In genomic region chr17:16202554-16203500, GRCh38 we compare ENCODE assay signal across 8 cellular contexts. TPM values are rescaled to one million over a fixed set of nuclear protein-coding genes. Genes with fewer than 3 reads are reported as not detected.
A peak's percentile ranks its signal among the peaks of the same experiment; 100 is the strongest.
DNase-seq lines count a peak whose midpoint lies in the region; ATAC-seq and TF ChIP-seq lines count a peak whose summit lies in the region.
"Not testable (repeated sequence)": the region's sequence is repeated elsewhere in the genome, so short reads cannot be mapped to it uniquely, and the experiment has no call there.

No MANE protein-coding gene starts in this region.

- H3K27me3 ChIP-seq in H9 (ENCODE audit: insufficient read depth, low read length); hepatocyte: not testable (repeated sequence)

- H4K8ac ChIP-seq in H9 (replicated peaks; ENCODE audit: insufficient read length, low read depth, low read length), result not testable (repeated sequence)

- not testable (repeated sequence) for H3K27ac ChIP-seq in H9 (ENCODE audit: insufficient read length, low read depth, low read length)
- H3K27ac ChIP-seq in VCaP, result peak overlapping the region; percentile 36
- H3K27ac ChIP-seq in hepatocyte, result peak overlapping the region; percentile 78

- not testable (repeated sequence) for H3K56ac ChIP-seq in H9 (ENCODE audit: insufficient read length, low read depth, low read length)

- not testable (repeated sequence) for H3K36me3 ChIP-seq in hepatocyte (replicated peaks; ENCODE audit: insufficient read depth, low read depth)

- H3K79me1 ChIP-seq in H9 (ENCODE audit: insufficient read depth, low read depth, low read length, poor library complexity, severe bottlenecking), result not testable (repeated sequence)

- not testable (repeated sequence) for H2BK120ac ChIP-seq in H9 (ENCODE audit: low read depth, low read length, poor library complexity, severe bottlenecking)

- not testable (repeated sequence) for H3K9me3 ChIP-seq in H9 (ENCODE audit: control insufficient read depth, low read depth, low read length); hepatocyte (ENCODE audit: low read depth)

- DNase-seq in ACHN (peak; percentile 19), amniotic epithelial cell (ENCODE audit: low read depth) (peak; percentile 55)
- DNase-seq in H9; endothelial cell (ENCODE audit: low spot score); hepatocyte (ENCODE audit: low spot score); naive B cell: not testable (repeated sequence)

- in situ Hi-C loops in ACHN (cut with HindIII; ENCODE audit: low pct_ligation_motif_present, low pct_unique_long_range_greater_than_20kb, low sequenced_read_pairs), result not testable (repeated sequence)

- H3K4me1 Mint-ChIP-seq in H9 (peaks cover 45 to 56% of the 10 kb centered on the region in 2 experiments), endothelial cell (ENCODE audit: unreplicated experiment) (peaks cover 28% of the 10 kb centered on the region), naive B cell (peaks cover 50 to 84% (median 74%) of the 10 kb centered on the region in 3 donors)
- peaks cover 63% of the 10 kb centered on the region for H3K4me1 Mint-ChIP-seq in stimulated activated memory B cell treated with anti-CD40 and anti-IgM and Interleukin-4, amounts not matched to agents 10 μg/mL and 1 μg/mL and 100 μg/mL, for 72 hours

- not testable (repeated sequence) for H3T11ph ChIP-seq in H9 (ENCODE audit: low read length)

- H4K5ac ChIP-seq in H9 (ENCODE audit: insufficient read length, low read depth, low read length), result not testable (repeated sequence)

- ATAC-seq in naive B cell (ENCODE audit: low read depth in 2 of 2), result peak in 1 of 2 donors; percentile 27
- not testable (repeated sequence) for ATAC-seq in stimulated activated memory B cell treated with anti-CD40 and anti-IgM and Interleukin-4, amounts not matched to agents 10 μg/mL and 1 μg/mL and 100 μg/mL, for 72 hours

- H3K79me2 ChIP-seq in H9 (ENCODE audit: insufficient read depth, low read length) (peaks cover 19% of the 10 kb centered on the region; the same call in 1 of the 2 replicates), hepatocyte (peaks cover 95% of the 10 kb centered on the region)

- no CpG with 5 or more reads among the region's 5 CpGs for WGBS in H9 (ENCODE audit: extremely low coverage, insufficient read length, low lambda C conversion rate)
- WGBS in hepatocyte (ENCODE audit: low lambda C conversion rate, missing lambda C conversion rate), result 70% methylated on average over 5 of the region's 5 CpGs

- not testable (repeated sequence) for H2AK5ac ChIP-seq in H9 (ENCODE audit: insufficient read length, low read length)

- H3K23me2 ChIP-seq in H9 (ENCODE audit: insufficient read length, low read depth, low read length, poor library complexity, severe bottlenecking), result not testable (repeated sequence)

- H3K9me2 ChIP-seq in hepatocyte (replicated peaks; ENCODE audit: insufficient read depth), result not testable (repeated sequence)

- H3K4me1 ChIP-seq in H9 (ENCODE audit: insufficient read depth, low read length), result not testable (repeated sequence)
- H3K4me1 ChIP-seq in hepatocyte (ENCODE audit: insufficient read depth), result peaks cover 26% of the 10 kb centered on the region

- H3K36me3 Mint-ChIP-seq in H9 (ENCODE audit: insufficient read depth in 1 of 3, low read depth in 3 of 3); endothelial cell (ENCODE audit: low read depth, unreplicated experiment); naive B cell: not testable (repeated sequence)
- peaks cover 14% of the 10 kb centered on the region for H3K36me3 Mint-ChIP-seq in stimulated activated memory B cell treated with anti-CD40 and anti-IgM and Interleukin-4, amounts not matched to agents 10 μg/mL and 1 μg/mL and 100 μg/mL, for 72 hours

- not testable (repeated sequence) for H3K9me3 Mint-ChIP-seq in H9; endothelial cell (ENCODE audit: unreplicated experiment); naive B cell; stimulated activated memory B cell treated with anti-CD40 and anti-IgM and Interleukin-4, amounts not matched to agents 10 μg/mL and 1 μg/mL and 100 μg/mL, for 72 hours

- H2BK5ac ChIP-seq in H9 (ENCODE audit: insufficient read length, low read length), result not testable (repeated sequence)

- H3K4me3 Mint-ChIP-seq in H9 (peak overlapping the region in 1 of 2 experiments; percentile 1; a peak in 1 of 5 replicates), naive B cell (peak overlapping the region in 6 of 8 donors; percentile 7 to 52 (median 17))
- not testable (repeated sequence) for H3K4me3 Mint-ChIP-seq in endothelial cell (ENCODE audit: unreplicated experiment)
- peak overlapping the region; percentile 15 for H3K4me3 Mint-ChIP-seq in stimulated activated memory B cell treated with anti-CD40 and anti-IgM and Interleukin-4, amounts not matched to agents 10 μg/mL and 1 μg/mL and 100 μg/mL, for 72 hours

- not testable (repeated sequence) for H3K27me3 Mint-ChIP-seq in H9 (ENCODE audit: low read depth); endothelial cell (ENCODE audit: unreplicated experiment); naive B cell; stimulated activated memory B cell treated with anti-CD40 and anti-IgM and Interleukin-4, amounts not matched to agents 10 μg/mL and 1 μg/mL and 100 μg/mL, for 72 hours

- not testable (repeated sequence) for H3K14ac ChIP-seq in H9 (ENCODE audit: insufficient read depth, low read length)

- H2AFZ ChIP-seq in H9 (ENCODE audit: low read length); hepatocyte: not testable (repeated sequence)

- not testable (repeated sequence) for H3K9ac ChIP-seq in H9 (ENCODE audit: extremely low read depth, insufficient read length, low read length)

- H3K4me2 ChIP-seq in H9 (ENCODE audit: insufficient read depth, insufficient read length, low read length), result not testable (repeated sequence)
- H3K4me2 ChIP-seq in hepatocyte, result peak overlapping the region; percentile 54

- not testable (repeated sequence) for TF ChIP-seq CTCF in H9 (conservative IDR thresholded peaks at IDR 0.05); VCaP (conservative IDR thresholded peaks at IDR 0.05); endothelial cell (IDR thresholded peaks at IDR 0.05; ENCODE audit: unreplicated experiment); hepatocyte (IDR thresholded peaks at IDR 0.05; ENCODE audit: poor library complexity)

- not testable (repeated sequence) for H4K20me1 ChIP-seq in H9 (ENCODE audit: control insufficient read depth, insufficient read depth, insufficient read length)
- H4K20me1 ChIP-seq in hepatocyte (ENCODE audit: insufficient read depth, poor library complexity, severe bottlenecking), result peaks cover 86% of the 10 kb centered on the region

- not testable (repeated sequence) for H2BK12ac ChIP-seq in H9 (ENCODE audit: insufficient read length, low read depth, low read length)

- H4K91ac ChIP-seq in H9 (ENCODE audit: insufficient read length, low read depth, low read length), result not testable (repeated sequence)

- not testable (repeated sequence) for H3K18ac ChIP-seq in H9 (ENCODE audit: insufficient read length, low read depth, low read length)

- not testable (repeated sequence) for H2BK20ac ChIP-seq in H9 (ENCODE audit: low read depth, low read length, poor library complexity, severe bottlenecking)

- not testable (repeated sequence) for H2BK15ac ChIP-seq in H9 (ENCODE audit: low read depth, low read length)

- H3K4ac ChIP-seq in H9 (ENCODE audit: low read depth, low read length), result not testable (repeated sequence)

- H3K27ac Mint-ChIP-seq in H9 (peak overlapping the region; percentile 31 to 80 (median 71)), endothelial cell (ENCODE audit: unreplicated experiment) (peak overlapping the region; percentile 67), naive B cell (peak overlapping the region; percentile 82 to 94 (median 92))
- H3K27ac Mint-ChIP-seq in stimulated activated memory B cell treated with anti-CD40 and anti-IgM and Interleukin-4, amounts not matched to agents 10 μg/mL and 1 μg/mL and 100 μg/mL, for 72 hours, result peak overlapping the region; percentile 77

- not testable (repeated sequence) for H3K4me3 ChIP-seq in hepatocyte

- H3K23ac ChIP-seq in H9 (ENCODE audit: insufficient read length, low read depth, low read length), result not testable (repeated sequence)

RNA-seq across cellular contexts. Expression of gene NCOR1, which starts 12.5 kb away (rescaled TPM):
- total RNA-seq in H9 (2021) (112 and 119 TPM in 2 replicates), endothelial cell (ENCODE audit: unreplicated experiment) (104 TPM), hepatocyte (64.6 and 73.7 TPM in 2 replicates)
- polyA plus RNA-seq in hepatocyte (117 and 134 TPM in 2 replicates), naive B cell (ENCODE audit: low read depth in 6 of 6) (100 to 1,000 TPM in 1 of 6 donors, 10 to 100 TPM in 5; 65.6 to 181 (median 69.0) TPM)

RNA-seq across cellular contexts. Expression of gene PIGL, which starts 14.2 kb away (rescaled TPM):
- 21.6 and 24.3 TPM in 2 replicates for total RNA-seq in H9 (2021)
- 23.1 TPM for total RNA-seq in endothelial cell (ENCODE audit: unreplicated experiment)
- total RNA-seq in hepatocyte, result 31.4 and 35.9 TPM in 2 replicates
- polyA plus RNA-seq in hepatocyte, result 21.2 and 26.0 TPM in 2 replicates
- polyA plus RNA-seq in naive B cell (ENCODE audit: low read depth in 6 of 6), result 10 to 100 TPM in 3 of 6 donors, 1 to 10 TPM in 3; 7.1 to 16.1 (median 9.5) TPM
